ENCODE assay signal across 21 cellular contexts in the genomic region with DNA sequence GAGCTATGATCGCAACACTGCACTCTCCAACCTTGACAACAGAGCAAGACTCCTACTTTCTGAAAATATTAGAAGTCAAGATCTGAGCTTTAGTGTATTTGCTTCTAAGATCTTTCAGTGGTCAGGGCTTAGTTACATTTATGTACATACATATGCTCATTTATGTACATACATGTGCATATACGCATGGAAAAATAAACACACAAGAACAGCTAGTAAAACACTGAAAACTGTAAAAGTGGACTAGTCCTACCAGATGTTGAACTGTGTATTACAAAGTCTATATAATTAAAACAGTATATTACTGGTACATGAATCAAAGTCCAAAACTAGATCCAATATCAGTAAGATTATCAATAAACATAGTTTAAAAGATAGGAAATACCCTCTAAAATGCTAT.
"Had no signal": no experiment of that assay in that cellular context is flagged by ENCODE, and none has a peak within 500 bp of the region (broad histone marks: within the 10 kb centered on the region; RNA-seq: fewer than 3 reads in every experiment).

No MANE protein-coding gene starts in this region.

- H3K4me1 Mint-ChIP-seq: neural crest cell; stimulated activated effector memory CD8-positive, alpha-beta T cell treated with anti-CD3 and anti-CD28 coated beads, Interleukin-12 subunit alpha, Interleukin-12 subunit beta, amount 100 ng/mL, for 72 hours had no signal

- H3K4me1 ChIP-seq: pancreas, upper lobe of left lung, vagina had no signal

- H3K27ac ChIP-seq: pancreas, tibial artery, upper lobe of left lung, vagina had no signal

- H3K9me3 ChIP-seq: esophagus muscularis mucosa, gastroesophageal sphincter, pancreas, tibial artery, upper lobe of left lung, vagina had no signal

- H3K4me3 ChIP-seq: dorsolateral prefrontal cortex, esophagus muscularis mucosa, gastroesophageal sphincter, pancreas, tibial artery, upper lobe of left lung, vagina had no signal

- H3K27me3 ChIP-seq: dorsolateral prefrontal cortex, esophagus muscularis mucosa, gastroesophageal sphincter, pancreas, tibial artery, upper lobe of left lung, vagina had no signal

- H3K4me3 Mint-ChIP-seq: naive thymus-derived CD8-positive, alpha-beta T cell; neural crest cell; stimulated activated effector memory CD8-positive, alpha-beta T cell treated with anti-CD3 and anti-CD28 coated beads, Interleukin-12 subunit alpha, Interleukin-12 subunit beta, amount 100 ng/mL, for 72 hours had no signal

- DNase-seq: cortex of kidney; dorsolateral prefrontal cortex; effector CD8-positive, alpha-beta T cell; kidney; left cardiac atrium; naive thymus-derived CD8-positive, alpha-beta T cell; nucleus accumbens; pancreas; right cardiac atrium; small intestine; stimulated activated CD4-positive, alpha-beta T cell treated with anti-CD3 and anti-CD28 coated beads, Interleukin-2, amount 100 ng/mL, for 48 hours; stimulated activated CD8-positive, alpha-beta memory T cell treated with anti-CD3 and anti-CD28 coated beads, Interleukin-4, amount 100 ng/mL, for 48 hours; stimulated activated naive CD8-positive, alpha-beta T cell treated with anti-CD3 and anti-CD28 coated beads, Interleukin-15, Interleukin-2, amounts not matched to agents 100 U/mL and 50 U/mL, for 24 hours; tibial artery; upper lobe of left lung had no signal

- H3K9me3 Mint-ChIP-seq: naive thymus-derived CD8-positive, alpha-beta T cell; neural crest cell; stimulated activated effector memory CD8-positive, alpha-beta T cell treated with anti-CD3 and anti-CD28 coated beads, Interleukin-12 subunit alpha, Interleukin-12 subunit beta, amount 100 ng/mL, for 72 hours had no signal

- H3K27me3 Mint-ChIP-seq: naive thymus-derived CD8-positive, alpha-beta T cell; progenitor cell of endocrine pancreas had no signal

- H3K27ac Mint-ChIP-seq: progenitor cell of endocrine pancreas had no signal

- ATAC-seq: gastroesophageal sphincter; left cardiac atrium; naive thymus-derived CD8-positive, alpha-beta T cell; pancreas; right cardiac atrium; stimulated activated effector memory CD8-positive, alpha-beta T cell treated with anti-CD3 and anti-CD28 coated beads, Interleukin-12 subunit alpha, Interleukin-12 subunit beta, amount 100 ng/mL, for 72 hours; stimulated activated naive CD8-positive, alpha-beta T cell treated with anti-CD3 and anti-CD28 coated beads, Interleukin-15, Interleukin-2, amounts not matched to agents 100 U/mL and 50 U/mL, for 24 hours had no signal
